Comparison of ENCODE assay signal across 10 cellular contexts in genomic region chr2:25315316-25315680, GRCh38. TPM values are rescaled to one million over a fixed set of nuclear protein-coding genes. Genes with fewer than 3 reads are reported as not detected.
DNase-seq lines count a peak whose midpoint lies in the region; ATAC-seq and TF ChIP-seq lines count a peak whose summit lies in the region.
"Had no signal": no experiment of that assay in that cellular context is flagged by ENCODE, and none has a peak within 500 bp of the region (broad histone marks: within the 10 kb centered on the region; RNA-seq: fewer than 3 reads in every experiment).

No MANE protein-coding gene starts in this region.

- H3K9me3 Mint-ChIP-seq in MCF 10A (ENCODE audit: unreplicated experiment): no peaks in the 10 kb centered on the region
- peaks cover 3% of the 10 kb centered on the region for H3K9me3 Mint-ChIP-seq in activated naive CD8-positive, alpha-beta T cell treated with anti-CD3 and anti-CD28 coated beads for 36 hours
- no peaks in the 10 kb centered on the region for H3K9me3 Mint-ChIP-seq in naive B cell

- H3K27ac ChIP-seq in breast epithelium: peak overlapping the region; percentile 68 to 87
- H3K27ac ChIP-seq in upper lobe of left lung: peak overlapping the region; percentile 43 to 86 (median 68)
- H3K27ac ChIP-seq: SJSA1 had no signal

- no peaks in the 10 kb centered on the region for H3K36me3 Mint-ChIP-seq in MCF 10A (ENCODE audit: insufficient read depth, unreplicated experiment)
- peaks cover 49% of the 10 kb centered on the region for H3K36me3 Mint-ChIP-seq in activated naive CD8-positive, alpha-beta T cell treated with anti-CD3 and anti-CD28 coated beads for 36 hours
- H3K36me3 Mint-ChIP-seq in naive B cell: no peaks in the 10 kb centered on the region

- H3K4me3 ChIP-seq in breast epithelium: peak overlapping the region in 1 of 3 donors; percentile 7
- no peak overlapping the region for H3K4me3 ChIP-seq in upper lobe of left lung
- H3K4me3 ChIP-seq: SJSA1 had no signal

- TF ChIP-seq CTCF in breast epithelium (IDR thresholded peaks at IDR 0.05) (no peak), MCF 10A (IDR thresholded peaks at IDR 0.05; ENCODE audit: unreplicated experiment) (no peak), upper lobe of left lung (IDR thresholded peaks at IDR 0.05) (no peak)

- TF ChIP-seq EP300 in upper lobe of left lung (IDR thresholded peaks at IDR 0.05): no peak

- 70 to 71% methylated on average over 2 to 11 of the region's 11 CpGs for WGBS in upper lobe of left lung, 2 donors

- no peak for ATAC-seq in naive B cell (ENCODE audit: low read depth in 2 of 2)
- ATAC-seq in upper lobe of left lung (ENCODE audit: low FRiP score in 2 of 2): peak; percentile 1 to 13
- no peak for ATAC-seq in HG02870 (IDR thresholded peaks at IDR 0.05; ENCODE audit: unreplicated experiment)
- ATAC-seq in left colon: no peak

- DNase-seq in breast epithelium (ENCODE audit: low spot score in 2 of 2) (no peak), MCF 10A (ENCODE audit: unreplicated experiment) (no peak), naive B cell (no peak), upper lobe of left lung (no peak), left colon (no peak)
- DNase-seq in activated naive CD8-positive, alpha-beta T cell treated with anti-CD3 and anti-CD28 coated beads for 36 hours: no peak
- no peak for DNase-seq in activated effector memory CD4-positive, alpha-beta T cell treated with anti-CD3 and anti-CD28 coated beads, Interleukin-2, amount 50 U/mL, for 16 hours
- DNase-seq: stimulated activated CD8-positive, alpha-beta memory T cell treated with anti-CD3 and anti-CD28 coated beads, Interleukin-4, amount 100 ng/mL, for 48 hours had no signal

- H3K9me3 ChIP-seq in breast epithelium (no peaks in the 10 kb centered on the region), upper lobe of left lung (no peaks in the 10 kb centered on the region)
- H3K9me3 ChIP-seq: SJSA1 had no signal

- H3K4me3 Mint-ChIP-seq in MCF 10A (ENCODE audit: unreplicated experiment): no peak overlapping the region
- H3K4me3 Mint-ChIP-seq in activated naive CD8-positive, alpha-beta T cell treated with anti-CD3 and anti-CD28 coated beads for 36 hours: peak overlapping the region; percentile 8
- peak overlapping the region in 5 of 8 donors; percentile 15 to 69 (median 43) for H3K4me3 Mint-ChIP-seq in naive B cell

- POLR2A ChIA-PET in MCF 10A (lab: Yijun Ruan, JAX): no interaction called here

- H3K4me1 ChIP-seq in breast epithelium (peaks cover 8 to 28% of the 10 kb centered on the region in 2 donors), upper lobe of left lung (peaks cover 46 to 61% (median 50%) of the 10 kb centered on the region in 4 donors)
- H3K4me1 ChIP-seq: SJSA1 had no signal

- H3K36me3 ChIP-seq in breast epithelium: no peaks in the 10 kb centered on the region
- peaks cover 0 to 19% (median 7%) of the 10 kb centered on the region in 4 donors for H3K36me3 ChIP-seq in upper lobe of left lung
- H3K36me3 ChIP-seq: SJSA1 had no signal

- H3K27me3 ChIP-seq in breast epithelium (no peaks in the 10 kb centered on the region), upper lobe of left lung (no peaks in the 10 kb centered on the region)
- H3K27me3 ChIP-seq: SJSA1 had no signal

- H3K27ac Mint-ChIP-seq in MCF 10A (ENCODE audit: low read depth, unreplicated experiment) (no peak overlapping the region), naive B cell (no peak overlapping the region)
- peak overlapping the region; percentile 97 for H3K27ac Mint-ChIP-seq in activated naive CD8-positive, alpha-beta T cell treated with anti-CD3 and anti-CD28 coated beads for 36 hours

- intact Hi-C loops in breast epithelium (cut with DNase I; ENCODE audit: low total_unique reads): no loop called here
- intact Hi-C loops in MCF 10A (cut with micrococcal nuclease): no loop called here
- intact Hi-C loops in left colon (cut with DNase I, micrococcal nuclease): no loop called here

- no TSS peak for BruUV-seq in MCF 10A (replicated peaks; lab: Mats Ljungman, UMichigan)

- H3K27me3 Mint-ChIP-seq in MCF 10A (ENCODE audit: insufficient read depth, unreplicated experiment): no peaks in the 10 kb centered on the region
- no peaks in the 10 kb centered on the region for H3K27me3 Mint-ChIP-seq in activated naive CD8-positive, alpha-beta T cell treated with anti-CD3 and anti-CD28 coated beads for 36 hours
- H3K27me3 Mint-ChIP-seq in naive B cell: peaks cover 8 to 21% (median 19%) of the 10 kb centered on the region in 3 donors

- H3K4me1 Mint-ChIP-seq in MCF 10A (ENCODE audit: insufficient read depth, unreplicated experiment) (peaks cover 9% of the 10 kb centered on the region), naive B cell (peaks cover 35 to 40% (median 35%) of the 10 kb centered on the region in 3 donors)
- peaks cover 60% of the 10 kb centered on the region for H3K4me1 Mint-ChIP-seq in activated naive CD8-positive, alpha-beta T cell treated with anti-CD3 and anti-CD28 coated beads for 36 hours

- CTCF ChIA-PET in MCF 10A (lab: Yijun Ruan, JAX): interaction anchor here (1.1 kb wide), 1 partner anchor 24 kb away, joined by 3 read pairs; no protein-coding TSS in a partner anchor

- no peak for TF ChIP-seq POLR2A in breast epithelium (IDR thresholded peaks at IDR 0.05)
- TF ChIP-seq POLR2A in upper lobe of left lung (IDR thresholded peaks at IDR 0.05): no peak

RNA-seq across cellular contexts. Expression of gene DNMT3A, which starts 26.4 kb away (rescaled TPM):
- total RNA-seq in breast epithelium (10 to 100 TPM in 2 of 3 donors, 1 to 10 TPM in 1; 8.2 to 21.7 (median 20.0) TPM), MCF 10A (2022) (8.0 and 11.5 TPM in 2 replicates), upper lobe of left lung (10 to 100 TPM in 5 of 6 donors, 1 to 10 TPM in 1; 7.8 to 49.2 (median 30.4) TPM), left colon (10 to 100 TPM; 27.3 to 27.8 TPM)
- total RNA-seq in activated naive CD8-positive, alpha-beta T cell treated with anti-CD3 and anti-CD28 coated beads for 36 hours: 10 to 100 TPM; 90.7 to 92.2 TPM
- polyA plus RNA-seq in naive B cell (ENCODE audit: low read depth in 6 of 6): 10 to 100 TPM in 2 of 6 donors, 1 to 10 TPM in 4; 7.3 to 14.0 (median 8.5) TPM

Comparison
In these comparisons a context has a peak if more than half of its experiments do, and no peak if none do; other contexts are left out.
1. ATAC-seq: peak in upper lobe of left lung (2 of 2); none in naive B cell (0 of 2), HG02870 (single experiment) and left colon (single experiment).